ENCODE assay signal across 1 cellular context in the genomic region with DNA sequence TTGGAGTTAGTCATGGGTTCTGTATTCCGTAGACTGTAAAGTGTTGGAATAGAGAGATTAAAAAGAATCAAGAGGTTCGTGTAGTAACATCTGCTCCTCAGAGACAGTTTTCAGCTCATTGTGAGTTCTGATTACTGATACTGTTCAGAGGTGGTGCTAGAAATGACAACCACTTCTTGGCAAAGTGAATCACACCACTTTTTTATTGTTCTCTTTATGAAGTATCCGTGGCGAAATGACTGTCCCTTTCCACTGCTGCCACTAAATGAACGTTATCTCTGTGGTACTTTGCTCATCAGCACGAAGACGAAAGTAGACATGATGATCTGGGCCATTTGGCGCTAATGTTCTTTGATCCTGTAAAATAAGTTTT.
TF ChIP-seq lines count a peak whose summit lies in the region.

No MANE protein-coding gene starts in this region.

TF ChIP-seq in K562, 482 proteins besides CTCF, POLR2A, EP300 and RAD21 (continued from another document):
- no peak for TF ChIP-seq ZNF668 (CRISPR knock-in tag; IDR thresholded peaks at IDR 0.05)
- TF ChIP-seq, protein P1, sequence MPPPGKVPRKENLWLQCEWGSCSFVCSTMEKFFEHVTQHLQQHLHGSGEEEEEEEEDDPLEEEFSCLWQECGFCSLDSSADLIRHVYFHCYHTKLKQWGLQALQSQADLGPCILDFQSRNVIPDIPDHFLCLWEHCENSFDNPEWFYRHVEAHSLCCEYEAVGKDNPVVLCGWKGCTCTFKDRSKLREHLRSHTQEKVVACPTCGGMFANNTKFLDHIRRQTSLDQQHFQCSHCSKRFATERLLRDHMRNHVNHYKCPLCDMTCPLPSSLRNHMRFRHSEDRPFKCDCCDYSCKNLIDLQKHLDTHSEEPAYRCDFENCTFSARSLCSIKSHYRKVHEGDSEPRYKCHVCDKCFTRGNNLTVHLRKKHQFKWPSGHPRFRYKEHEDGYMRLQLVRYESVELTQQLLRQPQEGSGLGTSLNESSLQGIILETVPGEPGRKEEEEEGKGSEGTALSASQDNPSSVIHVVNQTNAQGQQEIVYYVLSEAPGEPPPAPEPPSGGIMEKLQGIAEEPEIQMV (tag; conservative IDR thresholded peaks at IDR 0.05; ENCODE audit: low read depth): no peak
- TF ChIP-seq, protein P2, sequence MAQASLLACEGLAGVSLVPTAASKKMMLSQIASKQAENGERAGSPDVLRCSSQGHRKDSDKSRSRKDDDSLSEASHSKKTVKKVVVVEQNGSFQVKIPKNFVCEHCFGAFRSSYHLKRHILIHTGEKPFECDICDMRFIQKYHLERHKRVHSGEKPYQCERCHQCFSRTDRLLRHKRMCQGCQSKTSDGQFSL (CRISPR knock-in tag; IDR thresholded peaks at IDR 0.05): no peak
- TF ChIP-seq, protein P2 (tag; IDR thresholded peaks at IDR 0.05): no peak
- TF ChIP-seq SMC3 (conservative IDR thresholded peaks at IDR 0.05; ENCODE audit: insufficient read depth, low read depth, low read length): no peak
- TF ChIP-seq FOXA1 (IDR thresholded peaks at IDR 0.05; ENCODE audit: borderline replicate concordance): no peak
- TF ChIP-seq, protein P3, sequence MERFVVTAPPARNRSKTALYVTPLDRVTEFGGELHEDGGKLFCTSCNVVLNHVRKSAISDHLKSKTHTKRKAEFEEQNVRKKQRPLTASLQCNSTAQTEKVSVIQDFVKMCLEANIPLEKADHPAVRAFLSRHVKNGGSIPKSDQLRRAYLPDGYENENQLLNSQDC (CRISPR knock-in tag; IDR thresholded peaks at IDR 0.05): no peak
- TF ChIP-seq, protein P4, sequence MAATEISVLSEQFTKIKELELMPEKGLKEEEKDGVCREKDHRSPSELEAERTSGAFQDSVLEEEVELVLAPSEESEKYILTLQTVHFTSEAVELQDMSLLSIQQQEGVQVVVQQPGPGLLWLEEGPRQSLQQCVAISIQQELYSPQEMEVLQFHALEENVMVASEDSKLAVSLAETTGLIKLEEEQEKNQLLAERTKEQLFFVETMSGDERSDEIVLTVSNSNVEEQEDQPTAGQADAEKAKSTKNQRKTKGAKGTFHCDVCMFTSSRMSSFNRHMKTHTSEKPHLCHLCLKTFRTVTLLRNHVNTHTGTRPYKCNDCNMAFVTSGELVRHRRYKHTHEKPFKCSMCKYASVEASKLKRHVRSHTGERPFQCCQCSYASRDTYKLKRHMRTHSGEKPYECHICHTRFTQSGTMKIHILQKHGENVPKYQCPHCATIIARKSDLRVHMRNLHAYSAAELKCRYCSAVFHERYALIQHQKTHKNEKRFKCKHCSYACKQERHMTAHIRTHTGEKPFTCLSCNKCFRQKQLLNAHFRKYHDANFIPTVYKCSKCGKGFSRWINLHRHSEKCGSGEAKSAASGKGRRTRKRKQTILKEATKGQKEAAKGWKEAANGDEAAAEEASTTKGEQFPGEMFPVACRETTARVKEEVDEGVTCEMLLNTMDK (IDR thresholded peaks at IDR 0.05; ENCODE audit: borderline replicate concordance, insufficient read depth, low read depth, low read length, poor library complexity, severe bottlenecking): no peak
